Comparison of ENCODE assay signal across 26 cellular contexts in genomic region chr18:27423581-27423980, GRCh38.
"Had no signal": no experiment of that assay in that cellular context is flagged by ENCODE, and none has a peak within 500 bp of the region (broad histone marks: within the 10 kb centered on the region; RNA-seq: fewer than 3 reads in every experiment).

No MANE protein-coding gene starts in this region.

- H3K36me3 Mint-ChIP-seq: immature natural killer cell, mesothelial cell of epicardium, naive B cell had no signal

- H3K4me3 ChIP-seq: coronary artery, dorsolateral prefrontal cortex, esophagus muscularis mucosa, gastroesophageal sphincter, heart left ventricle, hepatocyte, left lung, lower lobe of right lung, mucosa of descending colon had no signal

- ATAC-seq: foreskin keratinocyte, gastroesophageal sphincter, heart left ventricle, left colon, left lung, left ventricle myocardium superior, lower lobe of right lung, mucosa of descending colon had no signal

- H3K27ac ChIP-seq: coronary artery, dorsolateral prefrontal cortex, esophagus muscularis mucosa, foreskin keratinocyte, gastroesophageal sphincter, heart left ventricle, hepatocyte, left lung, lower lobe of right lung had no signal

- DNase-seq: dermis blood vessel endothelial cell; dorsolateral prefrontal cortex; effector CD4-positive, alpha-beta T cell; effector memory CD4-positive, alpha-beta T cell; foreskin keratinocyte; heart left ventricle; hypothalamus; immature natural killer cell; islet precursor cell; kidney; kidney glomerular epithelial cell; left colon; left lung; left ventricle myocardium superior; lower lobe of right lung; mesenchymal stem cell; mucosa of descending colon; naive B cell had no signal

- H3K9me3 ChIP-seq: esophagus muscularis mucosa, gastroesophageal sphincter, heart left ventricle, left lung, lower lobe of right lung, mucosa of descending colon had no signal

- H3K36me3 ChIP-seq: esophagus muscularis mucosa, gastroesophageal sphincter, heart left ventricle, left lung, lower lobe of right lung had no signal

- H3K27me3 Mint-ChIP-seq: naive B cell had no signal

- FAIRE-seq: colon, endothelial cell of umbilical vein, frontal cortex, kidney had no signal

- H3K79me2 ChIP-seq: hepatocyte had no signal

- H3K4me1 Mint-ChIP-seq: immature natural killer cell, naive B cell had no signal

- H3K4me1 ChIP-seq: esophagus muscularis mucosa, foreskin keratinocyte, gastroesophageal sphincter, heart left ventricle, left lung, lower lobe of right lung had no signal

- H3K4me2 ChIP-seq: hepatocyte had no signal

- H3K27me3 ChIP-seq: dorsolateral prefrontal cortex, esophagus muscularis mucosa, foreskin keratinocyte, gastroesophageal sphincter, heart left ventricle, hepatocyte, left lung had no signal

- H3K27ac Mint-ChIP-seq: immature natural killer cell, mesothelial cell of epicardium, naive B cell had no signal

- H3K4me3 Mint-ChIP-seq: immature natural killer cell, mesothelial cell of epicardium, naive B cell had no signal

- H2AFZ ChIP-seq: hepatocyte had no signal

- H3K9me3 Mint-ChIP-seq: mesothelial cell of epicardium had no signal
